In the genomic region with DNA sequence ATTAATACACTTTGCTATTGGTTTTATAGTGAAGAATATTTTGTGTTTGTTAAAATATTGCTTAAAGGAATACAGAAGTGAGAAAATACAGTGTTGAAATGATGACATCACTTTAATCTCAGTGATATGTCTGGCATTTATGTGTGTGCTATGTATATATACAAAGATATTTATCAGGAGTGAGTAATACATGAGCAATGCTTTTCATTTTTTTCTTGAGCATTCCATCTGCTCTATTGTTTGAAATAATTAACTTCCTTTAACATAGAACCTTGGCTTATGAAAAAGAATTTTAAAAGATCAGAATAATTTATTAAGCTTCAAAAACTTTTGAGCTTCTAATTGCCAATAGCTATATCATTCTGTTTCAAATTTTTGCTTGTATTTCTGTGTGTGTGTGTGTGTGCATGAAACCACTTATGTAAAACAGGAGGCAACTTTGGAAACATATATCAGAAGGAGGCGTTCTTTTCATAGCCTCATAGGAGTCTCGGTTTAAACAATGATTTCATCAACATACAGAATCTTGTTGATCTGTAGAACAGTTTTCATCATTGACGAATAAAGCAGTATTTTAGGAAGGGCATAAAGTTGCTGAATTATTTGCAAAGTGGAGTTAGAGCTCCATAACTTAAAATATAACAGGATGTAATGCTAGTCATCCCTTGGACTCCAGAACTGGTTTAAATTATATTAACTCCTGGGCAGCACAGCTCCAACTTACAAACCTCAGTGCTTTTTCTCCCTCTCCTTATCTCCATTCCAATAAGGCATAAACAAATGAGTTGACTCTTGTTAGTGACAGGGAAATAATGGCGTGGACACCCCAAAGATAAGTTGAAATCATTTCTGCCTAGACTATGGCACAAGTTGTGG, we compare ENCODE assay signal across 12 cellular contexts.
DNase-seq lines count a peak whose midpoint lies in the region; ATAC-seq and TF ChIP-seq lines count a peak whose summit lies in the region.
"Had no signal": no experiment of that assay in that cellular context is flagged by ENCODE, and none has a peak within 500 bp of the region (broad histone marks: within the 10 kb centered on the region; RNA-seq: fewer than 3 reads in every experiment).

No MANE protein-coding gene starts in this region.

- H3K4me1 Mint-ChIP-seq in type B pancreatic cell (ENCODE audit: unreplicated experiment), result no peaks in the 10 kb centered on the region
- H3K4me1 Mint-ChIP-seq: activated B cell treated with CpG ODN at 0.5 μM for 24 hours, CD14-positive monocyte had no signal

- H3K9me3 Mint-ChIP-seq in type B pancreatic cell, result no peaks in the 10 kb centered on the region

- H3K27me3 ChIP-seq in hepatocyte, result no peaks in the 10 kb centered on the region
- H3K27me3 ChIP-seq: stomach had no signal

- WGBS in hepatocyte (ENCODE audit: low lambda C conversion rate, missing lambda C conversion rate), result 77% methylated on average over 4 of the region's 4 CpGs

- peak overlapping the region; percentile 1 for H3K27ac ChIP-seq in hepatocyte
- H3K27ac ChIP-seq: stomach had no signal

- no peaks in the 10 kb centered on the region for H3K9me3 ChIP-seq in hepatocyte (ENCODE audit: low read depth)
- H3K9me3 ChIP-seq: stomach had no signal

- no peak overlapping the region for H3K4me3 ChIP-seq in AG10803 (ENCODE audit: low read length)
- no peak overlapping the region for H3K4me3 ChIP-seq in astrocyte of the cerebellum (ENCODE audit: low read depth, low read length)
- no peak overlapping the region for H3K4me3 ChIP-seq in hepatocyte
- H3K4me3 ChIP-seq: stomach had no signal

- in situ Hi-C loops in astrocyte of the cerebellum (cut with HindIII; ENCODE audit: low sequenced_read_pairs), result no loop called here

- no peak for ATAC-seq in HG03457 (IDR thresholded peaks at IDR 0.05; ENCODE audit: unreplicated experiment)

- DNase-seq in AG10803 (ENCODE audit: low read depth), result peak; percentile 39
- DNase-seq in HS-5 (ENCODE audit: low read depth), result peak; percentile 72
- DNase-seq in astrocyte of the cerebellum (ENCODE audit: low read depth), result peak; percentile 26
- DNase-seq in hepatocyte (ENCODE audit: low spot score), result no peak
- DNase-seq in DMS153 (lab: John Stamatoyannopoulos, UW), result no peak
- DNase-seq in NCI-H526 (lab: John Stamatoyannopoulos, UW), result no peak
- no peak for DNase-seq in type B pancreatic cell (ENCODE audit: extremely low spot score, unreplicated experiment)
- DNase-seq: activated B cell treated with CpG ODN at 0.5 μM for 24 hours, NCI-H526 treated with DMSO at 0.1 percent for 48 hours, stomach had no signal

- no peak overlapping the region for H3K4me3 Mint-ChIP-seq in type B pancreatic cell
- H3K4me3 Mint-ChIP-seq: activated B cell treated with CpG ODN at 0.5 μM for 24 hours, CD14-positive monocyte had no signal

- no peak overlapping the region for H3K27ac Mint-ChIP-seq in type B pancreatic cell
- H3K27ac Mint-ChIP-seq: activated B cell treated with CpG ODN at 0.5 μM for 24 hours, CD14-positive monocyte had no signal

- no peaks in the 10 kb centered on the region for H3K9me2 ChIP-seq in hepatocyte (replicated peaks; ENCODE audit: insufficient read depth)

- H3K36me3 ChIP-seq in hepatocyte (replicated peaks; ENCODE audit: insufficient read depth, low read depth), result no peaks in the 10 kb centered on the region
- H3K36me3 ChIP-seq: stomach had no signal

- H3K27me3 Mint-ChIP-seq in type B pancreatic cell, result no peaks in the 10 kb centered on the region
- H3K27me3 Mint-ChIP-seq: activated B cell treated with CpG ODN at 0.5 μM for 24 hours had no signal

- no peaks in the 10 kb centered on the region for H3K36me3 Mint-ChIP-seq in type B pancreatic cell
- H3K36me3 Mint-ChIP-seq: CD14-positive monocyte had no signal

- H3K79me2 ChIP-seq in hepatocyte, result no peaks in the 10 kb centered on the region

- H4K20me1 ChIP-seq in hepatocyte (ENCODE audit: insufficient read depth, poor library complexity, severe bottlenecking), result no peaks in the 10 kb centered on the region

- TF ChIP-seq CTCF in AG10803 (conservative IDR thresholded peaks at IDR 0.05; ENCODE audit: low read length), result no peak
- no peak for TF ChIP-seq CTCF in astrocyte of the cerebellum (IDR thresholded peaks at IDR 0.05; ENCODE audit: low read depth, low read length, missing control alignments)
- no peak for TF ChIP-seq CTCF in hepatocyte (IDR thresholded peaks at IDR 0.05; ENCODE audit: poor library complexity)
- TF ChIP-seq CTCF in type B pancreatic cell (conservative IDR thresholded peaks at IDR 0.05), result no peak

- H2AFZ ChIP-seq in hepatocyte, result no peak overlapping the region

- H3K4me1 ChIP-seq in hepatocyte (ENCODE audit: insufficient read depth), result no peaks in the 10 kb centered on the region
- H3K4me1 ChIP-seq: stomach had no signal

- no peak overlapping the region for H3K4me2 ChIP-seq in hepatocyte

Comparison
In these comparisons a context has a peak if more than half of its experiments do, and no peak if none do; other contexts are left out.
1. DNase-seq: peak in AG10803 (single experiment), HS-5 (single experiment) and astrocyte of the cerebellum (single experiment); none in hepatocyte (single experiment), DMS153 (single experiment), NCI-H526 (0 of 2) and type B pancreatic cell (single experiment).